In genomic region chr6:125733516-125734300, GRCh38 we compare ENCODE assay signal across 24 cellular contexts. TPM values are rescaled to one million over a fixed set of nuclear protein-coding genes. Genes with fewer than 3 reads are reported as not detected.
DNase-seq lines count a peak whose midpoint lies in the region; ATAC-seq and FAIRE-seq lines count a peak whose summit lies in the region.
"Had no signal": no experiment of that assay in that cellular context is flagged by ENCODE, and none has a peak within 500 bp of the region (broad histone marks: within the 10 kb centered on the region; RNA-seq: fewer than 3 reads in every experiment).

No MANE protein-coding gene starts in this region.

- DNase-seq in NCI-H1694 (lab: John Stamatoyannopoulos, UW) (peak; percentile 21), NCI-H524 treated with DMSO at 0.1 percent for 48 hours (lab: John Stamatoyannopoulos, UW) (peak; percentile 98), frontal cortex (ENCODE audit: low spot score in 2 of 2) (no peak), substantia nigra (lab: John Stamatoyannopoulos, UW) (no peak), NK-92 (lab: John Stamatoyannopoulos, UW; ENCODE audit: unreplicated experiment) (no peak)
- no peak for DNase-seq in activated CD8-positive, alpha-beta memory T cell treated with anti-CD3 and anti-CD28 coated beads for 24 hours
- DNase-seq: C1 segment of cervical spinal cord; Calu3; CD8-positive, alpha-beta T cell; DMS153; H9; KBM-7; NCI-H1092; NCI-H146; NCI-H2081; NCI-H748 treated with DMSO at 0.1 percent for 48 hours; OCI-M1; SW 1271 had no signal

- ATAC-seq in HG03175 (IDR thresholded peaks at IDR 0.05; ENCODE audit: unreplicated experiment), result no peak
- ATAC-seq: CD8-positive, alpha-beta T cell; Right ventricle myocardium inferior had no signal

- H3K27ac ChIP-seq in substantia nigra (ENCODE audit: low read depth, low read length, poor library complexity, severe bottlenecking), result peak overlapping the region; percentile 76
- H3K27ac ChIP-seq: SJSA1 had no signal

- FAIRE-seq in frontal cortex (lab: Jason Lieb, UNC), result peak; percentile 85
- FAIRE-seq: GM12891 had no signal

RNA-seq across cellular contexts. Expression of gene HEY2, which starts 15.7 kb away (rescaled TPM):
- 1.2 TPM for total RNA-seq in frontal cortex
- total RNA-seq: G401, NCI-H460 had no signal

RNA-seq across cellular contexts. Expression of gene NCOA7, which starts 57.1 kb away (rescaled TPM):
- total RNA-seq in frontal cortex, result 27.3 TPM

Comparison
In these comparisons a context has a peak if more than half of its experiments do, and no peak if none do; other contexts are left out.
1. DNase-seq: peak in NCI-H1694 (single experiment) and NCI-H524 treated with DMSO at 0.1 percent for 48 hours (single experiment); none in frontal cortex (0 of 2), substantia nigra (0 of 49), activated CD8-positive, alpha-beta memory T cell treated with anti-CD3 and anti-CD28 coated beads for 24 hours (single experiment) and NK-92 (single experiment).